1 cellular context compared by ENCODE assay signal in genomic region chr16:15547768-15548096, GRCh38.
A peak's percentile ranks its signal among the peaks of the same experiment; 100 is the strongest.
TF ChIP-seq lines count a peak whose summit lies in the region.

No MANE protein-coding gene starts in this region.

TF ChIP-seq in HepG2, 621 proteins besides CTCF, POLR2A, EP300 and RAD21 (continued from another document and continues in another):
- TF ChIP-seq CEBPZ (IDR thresholded peaks at IDR 0.05; ENCODE audit: low read length): no peak
- TF ChIP-seq SIN3A (IDR thresholded peaks at IDR 0.05; ENCODE audit: borderline replicate concordance, low read depth, low read length): no peak
- peak; percentile 1; the same call in 1 of the 2 replicates for TF ChIP-seq THAP9 (CRISPR knock-in tag; IDR thresholded peaks at IDR 0.05; ENCODE audit: borderline replicate concordance)
- TF ChIP-seq CREM (IDR thresholded peaks at IDR 0.05): no peak
- no peak for TF ChIP-seq CREM (CRISPR knock-in tag; IDR thresholded peaks at IDR 0.05)
- TF ChIP-seq KIAA2018 (CRISPR knock-in tag; IDR thresholded peaks at IDR 0.05; ENCODE audit: borderline replicate concordance): no peak
- peak; percentile 8; the same call in 1 of the 2 replicates for TF ChIP-seq KDM1A (CRISPR knock-in tag; IDR thresholded peaks at IDR 0.05)
- TF ChIP-seq ZBTB38 (CRISPR knock-in tag; IDR thresholded peaks at IDR 0.05): no peak
- no peak for TF ChIP-seq CEBPB (IDR thresholded peaks at IDR 0.05; ENCODE audit: borderline replicate concordance, low read depth, low read length)
- no peak for TF ChIP-seq ZNF83 (CRISPR knock-in tag; IDR thresholded peaks at IDR 0.05; ENCODE audit: borderline replicate concordance)
- no peak for TF ChIP-seq ZNF572 (CRISPR knock-in tag; IDR thresholded peaks at IDR 0.05)
- peak; percentile 83; the same call in 1 of the 2 replicates for TF ChIP-seq ZNF768 (CRISPR knock-in tag; IDR thresholded peaks at IDR 0.05)
- TF ChIP-seq ZFP82 (CRISPR knock-in tag; IDR thresholded peaks at IDR 0.05; ENCODE audit: borderline replicate concordance): 0 out of 2 replicates have a peak, but pooled peaks have one; percentile 42
- 0 out of 2 replicates have a peak, but pooled peaks have one; percentile 29 for TF ChIP-seq ZNF724P (CRISPR knock-in tag; IDR thresholded peaks at IDR 0.05; ENCODE audit: borderline replicate concordance)
- TF ChIP-seq ZNF274 (CRISPR knock-in tag; IDR thresholded peaks at IDR 0.05): no peak
- peak; percentile 73; the same call in 1 of the 2 replicates for TF ChIP-seq ZFP36L1 (CRISPR knock-in tag; IDR thresholded peaks at IDR 0.05)
- TF ChIP-seq SNAPC2 (CRISPR knock-in tag; IDR thresholded peaks at IDR 0.05): no peak
- no peak for TF ChIP-seq SP1 (IDR thresholded peaks at IDR 0.05)
- TF ChIP-seq SP1 (CRISPR knock-in tag; IDR thresholded peaks at IDR 0.05): peak; percentile 30; the same call in 1 of the 2 replicates
- TF ChIP-seq NFKBIZ (CRISPR knock-in tag; IDR thresholded peaks at IDR 0.05): no peak
- 0 out of 2 replicates have a peak, but pooled peaks have one; percentile 28 for TF ChIP-seq ZFP91 (CRISPR knock-in tag; IDR thresholded peaks at IDR 0.05; ENCODE audit: borderline replicate concordance)
- 0 out of 2 replicates have a peak, but pooled peaks have one; percentile 18 for TF ChIP-seq ZFP1 (CRISPR knock-in tag; IDR thresholded peaks at IDR 0.05)
- 0 out of 2 replicates have a peak, but pooled peaks have one; percentile 41 for TF ChIP-seq ZHX1 (CRISPR knock-in tag; IDR thresholded peaks at IDR 0.05; ENCODE audit: low read depth)
- no peak for TF ChIP-seq ZNF407 (CRISPR knock-in tag; IDR thresholded peaks at IDR 0.05; ENCODE audit: not compliant biosample characterization)
- TF ChIP-seq ARNTL (CRISPR knock-in tag; IDR thresholded peaks at IDR 0.05): no peak
